In the genomic region with DNA sequence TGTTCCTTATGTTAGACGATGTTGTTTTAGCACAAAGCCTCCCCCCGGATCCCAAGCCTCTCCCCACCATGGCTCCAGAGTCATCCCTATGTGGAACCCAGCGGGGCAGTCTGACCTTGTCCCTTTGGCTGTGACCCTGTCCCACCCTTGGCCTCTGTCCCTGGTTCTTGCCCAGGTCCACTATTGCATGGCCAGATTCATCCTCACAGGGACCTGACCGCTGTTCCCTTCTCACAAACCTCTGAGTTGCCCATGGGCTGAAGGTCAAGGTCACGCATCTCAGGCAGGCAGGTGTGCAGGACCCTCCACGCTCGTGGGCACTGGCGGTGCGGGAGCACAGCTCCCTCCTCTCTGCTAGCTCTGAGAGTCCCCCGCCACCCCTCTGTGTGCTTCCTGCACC, we compare ENCODE assay signal across 9 cellular contexts. TPM values are rescaled to one million over a fixed set of nuclear protein-coding genes. Genes with fewer than 3 reads are reported as not detected.
A peak's percentile ranks its signal among the peaks of the same experiment; 100 is the strongest.
DNase-seq lines count a peak whose midpoint lies in the region; ATAC-seq and TF ChIP-seq lines count a peak whose summit lies in the region.
"Had no signal": no experiment of that assay in that cellular context is flagged by ENCODE, and none has a peak within 500 bp of the region (broad histone marks: within the 10 kb centered on the region; RNA-seq: fewer than 3 reads in every experiment).

No MANE protein-coding gene starts in this region.

- H3K18ac ChIP-seq in mesendoderm (ENCODE audit: low read length) = no peak overlapping the region

- H3K27ac Mint-ChIP-seq in activated naive CD8-positive, alpha-beta T cell treated with anti-CD3 and anti-CD28 coated beads, Interleukin-2, amount 10 ng/mL, durations not matched to agents 7 days and 5 days = peak overlapping the region; percentile 77

- POLR2A ChIA-PET in activated naive CD8-positive, alpha-beta T cell treated with anti-CD3 and anti-CD28 coated beads, Interleukin-2, amount 10 ng/mL, durations not matched to agents 7 days and 5 days (lab: Charles Lee) = interaction anchor here (0.5 to 1.3 kb wide), 3 partner anchors 8 to 33 kb away, joined by 3 to 4 read pairs (median 3); no protein-coding TSS in a partner anchor

- 82 to 93% methylated on average over 10 of the region's 10 CpGs for WGBS in heart right ventricle, 2 donors
- WGBS in mesendoderm (ENCODE audit: extremely low coverage, insufficient coverage, low lambda C conversion rate) = no CpG with 5 or more reads among the region's 10 CpGs

- H3K9ac ChIP-seq in mesendoderm (ENCODE audit: low read length) = no peak overlapping the region

- peaks cover 64% of the 10 kb centered on the region for H3K79me1 ChIP-seq in mesendoderm (ENCODE audit: low read length)

- H3K9me3 ChIP-seq in heart right ventricle (no peaks in the 10 kb centered on the region), right atrium auricular region (no peaks in the 10 kb centered on the region), upper lobe of right lung (no peaks in the 10 kb centered on the region)

- H2BK15ac ChIP-seq in mesendoderm (replicated peaks; ENCODE audit: low read depth) = no peak overlapping the region

- H3K4me3 ChIP-seq in heart right ventricle (no peak overlapping the region), right atrium auricular region (no peak overlapping the region), mesendoderm (ENCODE audit: low read length) (no peak overlapping the region), upper lobe of right lung (no peak overlapping the region)

- H3K4ac ChIP-seq in mesendoderm (ENCODE audit: low read depth, low read length) = no peak overlapping the region

- H4K5ac ChIP-seq in mesendoderm (ENCODE audit: low read length) = no peak overlapping the region

- H3K4me1 Mint-ChIP-seq in activated naive CD8-positive, alpha-beta T cell treated with anti-CD3 and anti-CD28 coated beads, Interleukin-2, amount 10 ng/mL, durations not matched to agents 7 days and 5 days = peaks cover 71% of the 10 kb centered on the region

- no peaks in the 10 kb centered on the region for H3K27me3 ChIP-seq in heart right ventricle
- H3K27me3 ChIP-seq in right atrium auricular region = no peaks in the 10 kb centered on the region
- no peaks in the 10 kb centered on the region for H3K27me3 ChIP-seq in mesendoderm (ENCODE audit: insufficient read depth, low read length, poor library complexity)
- H3K27me3 ChIP-seq in upper lobe of right lung = no peaks in the 10 kb centered on the region

- peak overlapping the region; percentile 36 for H2AK5ac ChIP-seq in mesendoderm (ENCODE audit: low read length)

- no peak for DNase-seq in heart right ventricle
- DNase-seq in right atrium auricular region (ENCODE audit: low spot score) = no peak
- no peak for DNase-seq in activated naive CD8-positive, alpha-beta T cell treated with anti-CD3 and anti-CD28 coated beads, Interleukin-2, amount 10 ng/mL, durations not matched to agents 7 days and 5 days
- DNase-seq in mesendoderm = no peak
- no peak for DNase-seq in upper lobe of right lung
- no peak for DNase-seq in glomerular visceral epithelial cell (ENCODE audit: extremely low spot score)
- no peak for DNase-seq in NCI-H82 (lab: John Stamatoyannopoulos, UW)

- no peaks in the 10 kb centered on the region for H3K36me3 Mint-ChIP-seq in activated naive CD8-positive, alpha-beta T cell treated with anti-CD3 and anti-CD28 coated beads, Interleukin-2, amount 10 ng/mL, durations not matched to agents 7 days and 5 days

- H3K27ac ChIP-seq in heart right ventricle (peak overlapping the region in 6 of 10 donors; percentile 67 to 78 (median 71)), right atrium auricular region (no peak overlapping the region), mesendoderm (ENCODE audit: low read depth, low read length) (no peak overlapping the region), upper lobe of right lung (peak overlapping the region; percentile 78)
- H3K27ac ChIP-seq: VCaP had no signal

- intact Hi-C loops in heart right ventricle (cut with DNase I) (loop anchor here in 2 of 10 donors (5.0 kb wide), 1 partner anchor 37 kb away; a partner anchor contains a TSS), upper lobe of right lung (cut with DNase I) (loop anchor here (5.0 kb wide), 1 partner anchor 37 kb away; a partner anchor contains a TSS)

- H3K4me3 Mint-ChIP-seq in activated naive CD8-positive, alpha-beta T cell treated with anti-CD3 and anti-CD28 coated beads, Interleukin-2, amount 10 ng/mL, durations not matched to agents 7 days and 5 days = peak overlapping the region; percentile 64

- H3K36me3 ChIP-seq in heart right ventricle = no peaks in the 10 kb centered on the region
- no peaks in the 10 kb centered on the region for H3K36me3 ChIP-seq in right atrium auricular region
- no peaks in the 10 kb centered on the region for H3K36me3 ChIP-seq in mesendoderm (ENCODE audit: control insufficient read depth, insufficient read depth, low read length)
- H3K36me3 ChIP-seq in upper lobe of right lung = no peaks in the 10 kb centered on the region

- H2BK120ac ChIP-seq in mesendoderm (ENCODE audit: low read depth, low read length) = no peak overlapping the region

- peaks cover 94% of the 10 kb centered on the region for H3K79me2 ChIP-seq in mesendoderm (ENCODE audit: control insufficient read depth, insufficient read depth, low read length)

- peak overlapping the region; percentile 54 for H3K56ac ChIP-seq in mesendoderm (ENCODE audit: low read length)

- no peaks in the 10 kb centered on the region for H3K9me3 Mint-ChIP-seq in activated naive CD8-positive, alpha-beta T cell treated with anti-CD3 and anti-CD28 coated beads, Interleukin-2, amount 10 ng/mL, durations not matched to agents 7 days and 5 days

- H3K27me3 Mint-ChIP-seq in activated naive CD8-positive, alpha-beta T cell treated with anti-CD3 and anti-CD28 coated beads, Interleukin-2, amount 10 ng/mL, durations not matched to agents 7 days and 5 days = no peaks in the 10 kb centered on the region

- no peak overlapping the region for H3K4me2 ChIP-seq in mesendoderm (ENCODE audit: low read length)

- H2BK5ac ChIP-seq in mesendoderm (ENCODE audit: low read length) = peak overlapping the region; percentile 39

- H3K23ac ChIP-seq in mesendoderm (ENCODE audit: low read length) = peak overlapping the region; percentile 15

- no peak overlapping the region for H4K8ac ChIP-seq in mesendoderm (ENCODE audit: low read depth, low read length)

- ATAC-seq in heart right ventricle (no peak), upper lobe of right lung (no peak), HG02610 (IDR thresholded peaks at IDR 0.05; ENCODE audit: unreplicated experiment) (no peak)
- no peak for ATAC-seq in activated naive CD8-positive, alpha-beta T cell treated with anti-CD3 and anti-CD28 coated beads, Interleukin-2, amount 10 ng/mL, durations not matched to agents 7 days and 5 days (ENCODE audit: low read depth)

- H3K4me1 ChIP-seq in heart right ventricle (peaks cover 54 to 100% (median 90%) of the 10 kb centered on the region in 9 donors), right atrium auricular region (peaks cover 0 to 98% of the 10 kb centered on the region in 2 donors), mesendoderm (ENCODE audit: control insufficient read depth, low read depth, low read length) (peaks cover 48% of the 10 kb centered on the region), upper lobe of right lung (peaks cover 92% of the 10 kb centered on the region)

- TF ChIP-seq CTCF in heart right ventricle (IDR thresholded peaks at IDR 0.05) (no peak), right atrium auricular region (IDR thresholded peaks at IDR 0.05) (no peak), upper lobe of right lung (IDR thresholded peaks at IDR 0.05) (no peak)

RNA-seq across cellular contexts. Expression of a gene that starts 39.0 kb away (rescaled TPM):
- 10 to 100 TPM; 15.2 to 33.4 (median 28.3) TPM for total RNA-seq in heart right ventricle
- polyA plus RNA-seq in heart right ventricle = 10 to 100 TPM; 10.9 to 20.1 TPM
- total RNA-seq in right atrium auricular region = 10 to 100 TPM; 27.0 to 41.3 TPM
- total RNA-seq in activated naive CD8-positive, alpha-beta T cell treated with anti-CD3 and anti-CD28 coated beads, Interleukin-2, amount 10 ng/mL, durations not matched to agents 7 days and 5 days = 10 to 100 TPM; 36.2 to 39.2 TPM
- polyA plus RNA-seq in mesendoderm (2013, experiment 1 of 2) = 26.5 TPM
- 26.2 TPM for polyA plus RNA-seq in mesendoderm (2013, experiment 2 of 2)
- 78.3 TPM for total RNA-seq in upper lobe of right lung

Comparison
In these comparisons a context has a peak if more than half of its experiments do, and no peak if none do; other contexts are left out.
1. H3K27ac ChIP-seq: peak in heart right ventricle (6 of 10) and upper lobe of right lung (single experiment); none in right atrium auricular region (0 of 2) and mesendoderm (single experiment).